Comparison of ENCODE assay signal across 1 cellular context in the genomic region with DNA sequence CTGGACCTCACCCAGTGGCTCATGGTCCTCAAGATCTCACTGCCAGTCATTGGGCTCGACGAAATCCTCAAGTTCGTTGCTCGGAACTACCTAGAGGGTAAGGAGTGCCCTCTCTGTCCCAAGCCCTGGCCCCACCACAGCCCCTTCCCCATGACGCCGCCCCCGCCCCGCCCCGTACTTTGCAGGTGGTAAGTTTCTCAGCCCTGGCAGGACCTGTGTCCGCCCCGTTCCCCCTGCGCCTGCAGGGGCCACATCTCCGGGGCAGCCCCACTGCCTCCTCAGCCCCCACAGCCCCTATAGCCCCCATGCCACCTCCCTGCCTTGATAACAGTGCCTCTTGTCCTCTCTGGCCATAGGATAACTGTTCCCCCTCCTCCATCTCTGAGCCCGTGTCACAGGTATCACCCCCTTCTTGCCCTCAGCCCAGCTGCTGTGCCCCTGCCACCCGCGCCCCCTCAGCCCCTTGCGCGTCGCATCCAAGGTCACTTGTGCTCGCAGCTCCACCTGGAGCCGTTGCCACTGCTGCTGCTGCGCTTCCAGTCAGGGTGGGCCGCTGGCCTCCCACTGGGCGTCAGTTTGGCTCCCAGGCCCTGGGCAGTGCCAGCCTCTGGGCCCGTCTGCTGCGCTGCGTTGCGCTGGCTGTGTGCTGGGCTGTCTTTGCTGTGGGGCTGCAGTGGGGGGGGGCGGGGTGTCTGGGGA.
TF ChIP-seq lines count a peak whose summit lies in the region.

No MANE protein-coding gene starts in this region.

TF ChIP-seq in HepG2, 621 proteins besides CTCF, POLR2A, EP300 and RAD21:
- TF ChIP-seq HNRNPL (IDR thresholded peaks at IDR 0.05; ENCODE audit: low read depth, low read length) = 0 out of 2 replicates have a peak, but pooled peaks have one; percentile 42
- no peak for TF ChIP-seq JUNB (CRISPR knock-in tag; IDR thresholded peaks at IDR 0.05; ENCODE audit: borderline replicate concordance)
